In genomic region chr1:193142409-193142808, GRCh38 we compare ENCODE assay signal across 17 cellular contexts. TPM values are rescaled to one million over a fixed set of nuclear protein-coding genes. Genes with fewer than 3 reads are reported as not detected.
DNase-seq lines count a peak whose midpoint lies in the region; ATAC-seq and TF ChIP-seq lines count a peak whose summit lies in the region.
"Had no signal": no experiment of that assay in that cellular context is flagged by ENCODE, and none has a peak within 500 bp of the region (broad histone marks: within the 10 kb centered on the region; RNA-seq: fewer than 3 reads in every experiment).

No MANE protein-coding gene starts in this region.

- in situ Hi-C loops in IMR-90 (cut with MboI; ENCODE audit: low sequenced_read_pairs) = no loop called here

- no peak for TF ChIP-seq RAD21 in IMR-90 (IDR thresholded peaks at IDR 0.05; ENCODE audit: low read length)

- no TSS peak for BruUV-seq in IMR-90 (replicated peaks; lab: Mats Ljungman, UMichigan)

- H2AK5ac ChIP-seq in IMR-90 (ENCODE audit: low read depth, low read length) = no peak overlapping the region

- no peak overlapping the region for H3K18ac ChIP-seq in IMR-90 (ENCODE audit: low read depth, low read length)

- H4K8ac ChIP-seq in IMR-90 (ENCODE audit: low read depth in 2 of 2, low read length in 2 of 2) = no peak overlapping the region

- intact Hi-C loops in IMR-90 (cut with micrococcal nuclease) = no loop called here

- DNase-seq in activated naive CD8-positive, alpha-beta T cell treated with anti-CD3 and anti-CD28 coated beads, Interleukin-2, amount 50 U/mL, for 24 hours = no peak
- DNase-seq in IMR-90 = no peak
- no peak for DNase-seq in endothelial cell (ENCODE audit: low spot score)
- DNase-seq in stimulated activated naive B cell treated with anti-CD40 and anti-IgM and Interleukin-4, amounts not matched to agents 10 μg/mL and 1 μg/mL and 100 μg/mL, for 72 hours = no peak
- DNase-seq in stimulated activated CD8-positive, alpha-beta memory T cell treated with anti-CD3 and anti-CD28 coated beads, Interleukin-4, amount 100 ng/mL, for 48 hours = no peak
- DNase-seq: ACHN; CD4-positive, alpha-beta T cell; DMS153; DMS79 treated with DMSO at 0.1 percent for 48 hours; EL; GOT3; H9 had no signal

- no peaks in the 10 kb centered on the region for H3K9me3 ChIP-seq in IMR-90 (ENCODE audit: control insufficient read depth, insufficient read depth, low read length)
- H3K9me3 ChIP-seq: BLaER1 treated with 17β-estradiol and CSF1 and Interleukin-3, amounts not matched to agents 10 nM and 100 nM had no signal

- H3K14ac ChIP-seq in IMR-90 (replicated peaks; ENCODE audit: low read depth, low read length) = no peak overlapping the region

- H3K27me3 ChIP-seq in IMR-90 (ENCODE audit: control insufficient read depth, insufficient read depth, low read length) = no peaks in the 10 kb centered on the region
- H3K27me3 ChIP-seq: BLaER1 treated with 17β-estradiol and CSF1 and Interleukin-3, amounts not matched to agents 10 nM and 100 nM had no signal

- no peaks in the 10 kb centered on the region for H3K4me1 ChIP-seq in IMR-90 (ENCODE audit: control insufficient read depth, insufficient read depth, low read length)

- H3K23ac ChIP-seq in IMR-90 (ENCODE audit: low read depth, low read length) = no peak overlapping the region

- no peak overlapping the region for H3K4me2 ChIP-seq in IMR-90 (ENCODE audit: low read depth, low read length)
- H3K4me2 ChIP-seq: BLaER1 treated with 17β-estradiol and CSF1 and Interleukin-3, amounts not matched to agents 10 nM and 100 nM had no signal

- H3K9me1 ChIP-seq in IMR-90 (ENCODE audit: insufficient read depth, low read length) = no peaks in the 10 kb centered on the region

- no CpG with 5 or more reads among the region's 2 CpGs for WGBS in IMR-90 (ENCODE audit: extremely low coverage in 2 of 2, insufficient read length in 1 of 2), 2 experiments

- H3K27ac ChIP-seq in IMR-90 (ENCODE audit: insufficient read depth, low read length) = no peak overlapping the region
- H3K27ac ChIP-seq: BLaER1 treated with 17β-estradiol and CSF1 and Interleukin-3, amounts not matched to agents 10 nM and 100 nM had no signal

- dilution Hi-C loops in IMR-90 (cut with HindIII; ENCODE audit: low sequenced_read_pairs, unreplicated experiment) = no loop called here

- H3K27me3 Mint-ChIP-seq in activated naive CD8-positive, alpha-beta T cell = no peaks in the 10 kb centered on the region
- H3K27me3 Mint-ChIP-seq in activated naive CD8-positive, alpha-beta T cell treated with anti-CD3 and anti-CD28 coated beads, Interleukin-2, amount 50 U/mL, for 24 hours = no peaks in the 10 kb centered on the region
- H3K27me3 Mint-ChIP-seq in endothelial cell (ENCODE audit: unreplicated experiment) = no peaks in the 10 kb centered on the region
- H3K27me3 Mint-ChIP-seq in stimulated activated naive B cell treated with anti-CD40 and anti-IgM and Interleukin-4, amounts not matched to agents 10 μg/mL and 1 μg/mL and 100 μg/mL, for 72 hours = no peaks in the 10 kb centered on the region
- H3K27me3 Mint-ChIP-seq: CD4-positive, alpha-beta T cell had no signal

- H2AK9ac ChIP-seq in IMR-90 (replicated peaks; ENCODE audit: low read depth, low read length, poor library complexity) = no peak overlapping the region

- no peak for TF ChIP-seq CTCF in IMR-90 (conservative IDR thresholded peaks at IDR 0.05; ENCODE audit: low read depth, low read length)
- no peak for TF ChIP-seq CTCF in endothelial cell (IDR thresholded peaks at IDR 0.05; ENCODE audit: unreplicated experiment)

- H4K5ac ChIP-seq in IMR-90 (ENCODE audit: low read depth, low read length) = no peak overlapping the region

- peak overlapping the region; percentile 50 for H3K27ac Mint-ChIP-seq in activated naive CD8-positive, alpha-beta T cell
- no peak overlapping the region for H3K27ac Mint-ChIP-seq in activated naive CD8-positive, alpha-beta T cell treated with anti-CD3 and anti-CD28 coated beads, Interleukin-2, amount 50 U/mL, for 24 hours
- peak overlapping the region; percentile 36 for H3K27ac Mint-ChIP-seq in endothelial cell (ENCODE audit: unreplicated experiment)
- H3K27ac Mint-ChIP-seq in stimulated activated naive B cell treated with anti-CD40 and anti-IgM and Interleukin-4, amounts not matched to agents 10 μg/mL and 1 μg/mL and 100 μg/mL, for 72 hours = peak overlapping the region; percentile 45

- no peak overlapping the region for H3K9ac ChIP-seq in IMR-90 (ENCODE audit: low read depth, low read length)
- H3K9ac ChIP-seq: BLaER1 treated with 17β-estradiol and CSF1 and Interleukin-3, amounts not matched to agents 10 nM and 100 nM had no signal

- H3K36me3 ChIP-seq in IMR-90 (ENCODE audit: control insufficient read depth, insufficient read depth, low read length) = peaks cover 25% of the 10 kb centered on the region

- H4K91ac ChIP-seq in IMR-90 (ENCODE audit: insufficient read depth, low read depth, low read length) = no peak overlapping the region

- no peak overlapping the region for H3K56ac ChIP-seq in IMR-90 (ENCODE audit: extremely low read depth, insufficient read depth, low read length)

- no peak for TF ChIP-seq POLR2A in IMR-90 (IDR thresholded peaks at IDR 0.05; ENCODE audit: low read depth, low read length)

- no peak overlapping the region for H2BK20ac ChIP-seq in IMR-90 (ENCODE audit: low read depth, low read length)

- H3K4me3 Mint-ChIP-seq in activated naive CD8-positive, alpha-beta T cell = no peak overlapping the region
- H3K4me3 Mint-ChIP-seq in activated naive CD8-positive, alpha-beta T cell treated with anti-CD3 and anti-CD28 coated beads, Interleukin-2, amount 50 U/mL, for 24 hours = no peak overlapping the region
- H3K4me3 Mint-ChIP-seq in endothelial cell (ENCODE audit: unreplicated experiment) = no peak overlapping the region
- no peak overlapping the region for H3K4me3 Mint-ChIP-seq in stimulated activated naive B cell treated with anti-CD40 and anti-IgM and Interleukin-4, amounts not matched to agents 10 μg/mL and 1 μg/mL and 100 μg/mL, for 72 hours
- H3K4me3 Mint-ChIP-seq: CD4-positive, alpha-beta T cell; H9 had no signal

- H3K79me1 ChIP-seq in IMR-90 (ENCODE audit: low read depth in 1 of 2, low read length in 2 of 2) = peaks cover 19 to 28% of the 10 kb centered on the region in 2 experiments; a peak in 3 of 4 replicates

- H3K4me1 Mint-ChIP-seq in activated naive CD8-positive, alpha-beta T cell (ENCODE audit: low read depth) = peaks cover 22% of the 10 kb centered on the region
- peaks cover 21% of the 10 kb centered on the region for H3K4me1 Mint-ChIP-seq in activated naive CD8-positive, alpha-beta T cell treated with anti-CD3 and anti-CD28 coated beads, Interleukin-2, amount 50 U/mL, for 24 hours
- H3K4me1 Mint-ChIP-seq in endothelial cell (ENCODE audit: unreplicated experiment) = peaks cover 6% of the 10 kb centered on the region
- peaks cover 2 to 6% of the 10 kb centered on the region in 2 donors for H3K4me1 Mint-ChIP-seq in stimulated activated naive B cell treated with anti-CD40 and anti-IgM and Interleukin-4, amounts not matched to agents 10 μg/mL and 1 μg/mL and 100 μg/mL, for 72 hours

- no peak overlapping the region for H2BK120ac ChIP-seq in IMR-90 (ENCODE audit: low read depth, low read length)

- H3K4me3 ChIP-seq in IMR-90 (ENCODE audit: insufficient read depth, low read depth, low read length) = no peak overlapping the region
- H3K4me3 ChIP-seq: BLaER1 treated with 17β-estradiol and CSF1 and Interleukin-3, amounts not matched to agents 10 nM and 100 nM had no signal

- H2BK5ac ChIP-seq in IMR-90 (ENCODE audit: low read depth, low read length, poor library complexity, severe bottlenecking) = peak overlapping the region; percentile 2

- peaks cover 9% of the 10 kb centered on the region; the same call in 1 of the 2 replicates for H4K20me1 ChIP-seq in IMR-90 (ENCODE audit: insufficient read depth, low read length)

- H3K36me3 Mint-ChIP-seq in activated naive CD8-positive, alpha-beta T cell = peaks cover 19% of the 10 kb centered on the region
- H3K36me3 Mint-ChIP-seq in activated naive CD8-positive, alpha-beta T cell treated with anti-CD3 and anti-CD28 coated beads, Interleukin-2, amount 50 U/mL, for 24 hours (ENCODE audit: low read depth) = peaks cover 51% of the 10 kb centered on the region
- peaks cover 17% of the 10 kb centered on the region for H3K36me3 Mint-ChIP-seq in endothelial cell (ENCODE audit: low read depth, unreplicated experiment)
- peaks cover 31 to 43% of the 10 kb centered on the region in 2 donors for H3K36me3 Mint-ChIP-seq in stimulated activated naive B cell treated with anti-CD40 and anti-IgM and Interleukin-4, amounts not matched to agents 10 μg/mL and 1 μg/mL and 100 μg/mL, for 72 hours

- H3K9me3 Mint-ChIP-seq in activated naive CD8-positive, alpha-beta T cell (ENCODE audit: low read depth) = no peaks in the 10 kb centered on the region
- no peaks in the 10 kb centered on the region for H3K9me3 Mint-ChIP-seq in activated naive CD8-positive, alpha-beta T cell treated with anti-CD3 and anti-CD28 coated beads, Interleukin-2, amount 50 U/mL, for 24 hours
- no peaks in the 10 kb centered on the region for H3K9me3 Mint-ChIP-seq in endothelial cell (ENCODE audit: unreplicated experiment)
- no peaks in the 10 kb centered on the region for H3K9me3 Mint-ChIP-seq in stimulated activated naive B cell treated with anti-CD40 and anti-IgM and Interleukin-4, amounts not matched to agents 10 μg/mL and 1 μg/mL and 100 μg/mL, for 72 hours
- H3K9me3 Mint-ChIP-seq: CD4-positive, alpha-beta T cell; H9 had no signal

- no peak for ATAC-seq in activated naive CD8-positive, alpha-beta T cell treated with anti-CD3 and anti-CD28 coated beads, Interleukin-2, amount 50 U/mL, for 24 hours
- no peak for ATAC-seq in IMR-90 (ENCODE audit: low read depth)
- no peak for ATAC-seq in stimulated activated naive B cell treated with anti-CD40 and anti-IgM and Interleukin-4, amounts not matched to agents 10 μg/mL and 1 μg/mL and 100 μg/mL, for 72 hours (replicated peaks)
- no peak for ATAC-seq in GM21447 (IDR thresholded peaks at IDR 0.05; ENCODE audit: unreplicated experiment)
- ATAC-seq in HG02973 (IDR thresholded peaks at IDR 0.05; ENCODE audit: unreplicated experiment) = no peak
- ATAC-seq: HepG2 had no signal

- no peak overlapping the region for H3K4ac ChIP-seq in IMR-90 (ENCODE audit: low read depth, low read length)

- CTCF ChIA-PET in IMR-90 (lab: Yijun Ruan, JAX) = interaction anchor here (0.7 kb wide), 1 partner anchor 556 kb away, joined by 3 read pairs; no protein-coding TSS in a partner anchor

- no peak overlapping the region for H2BK15ac ChIP-seq in IMR-90 (ENCODE audit: low read depth, low read length)

- POLR2A ChIA-PET in IMR-90 (lab: Charles Lee; ENCODE audit: unreplicated experiment) = no interaction called here

- H2AFZ ChIP-seq in IMR-90 (replicated peaks; ENCODE audit: low read length, poor library complexity) = no peak overlapping the region

RNA-seq across cellular contexts. Expression of gene CDC73, which starts 20.6 kb away (rescaled TPM):
- 29.6 and 44.7 TPM in 2 replicates for total RNA-seq in IMR-90 (2012; rRNA removed)
- 22.1 and 22.3 TPM in 2 replicates for polyA plus RNA-seq in IMR-90 (2012; rRNA removed)
- polyA plus RNA-seq in IMR-90 (2012; cell fraction: cytosol; rRNA removed) = 4.0 and 7.3 TPM in 2 replicates
- polyA plus RNA-seq in IMR-90 (2012; cell fraction: nucleus; rRNA removed; ENCODE audit: low replicate concordance) = 1.1 and 9.4 TPM in 2 replicates
- 45.2 TPM for total RNA-seq in endothelial cell (ENCODE audit: unreplicated experiment)

RNA-seq across cellular contexts. Expression of gene GLRX2, which starts 37.2 kb away (rescaled TPM):
- total RNA-seq in IMR-90 (2012; rRNA removed) = 2.0 and 12.8 TPM in 2 replicates
- 13.7 and 15.9 TPM in 2 replicates for polyA plus RNA-seq in IMR-90 (2012; rRNA removed)
- 3.4 and 3.8 TPM in 2 replicates for polyA plus RNA-seq in IMR-90 (2012; cell fraction: cytosol; rRNA removed)
- 0.87 and 4.0 TPM in 2 replicates for polyA plus RNA-seq in IMR-90 (2012; cell fraction: nucleus; rRNA removed; ENCODE audit: low replicate concordance)
- total RNA-seq in endothelial cell (ENCODE audit: unreplicated experiment) = 11.0 TPM

RNA-seq across cellular contexts. Expression of gene B3GALT2, which starts 44.0 kb away (rescaled TPM):
- total RNA-seq in IMR-90 (2012; rRNA removed) (4.5 and 5.8 TPM in 2 replicates), endothelial cell (ENCODE audit: unreplicated experiment) (0.10 TPM)
- polyA plus RNA-seq in IMR-90 (2012; rRNA removed) = 1.1 and 1.8 TPM in 2 replicates
- polyA plus RNA-seq in IMR-90 (2012; cell fraction: cytosol; rRNA removed) = 0.18 and 0.28 TPM in 2 replicates
- 0.04 and 0.40 TPM in 2 replicates for polyA plus RNA-seq in IMR-90 (2012; cell fraction: nucleus; rRNA removed; ENCODE audit: low replicate concordance)
- total RNA-seq: H9, HepG2 had no signal
- polyA plus RNA-seq: HepG2 had no signal
